1 cellular context compared by ENCODE assay signal in genomic region chr7:15561840-15562239, GRCh38.
TF ChIP-seq lines count a peak whose summit lies in the region.

AGMO (minus strand) TSS chr7:15562015.

TF ChIP-seq in endothelial cell of umbilical vein, 7 proteins besides CTCF, POLR2A, EP300 and RAD21:
- TF ChIP-seq MYC (IDR thresholded peaks at IDR 0.05; ENCODE audit: low read depth, low read length) (no peak), POLR2AphosphoS5 (IDR thresholded peaks at IDR 0.05; ENCODE audit: insufficient read depth, low read depth, low read length) (no peak), EZH2 (IDR thresholded peaks at IDR 0.05; ENCODE audit: borderline replicate concordance, low read depth, low read length, severe bottlenecking) (no peak), FOS (IDR thresholded peaks at IDR 0.05; ENCODE audit: borderline replicate concordance, insufficient read depth, low read length) (no peak), GATA2 (IDR thresholded peaks at IDR 0.05; ENCODE audit: insufficient read depth, insufficient read length, low read depth, low read length) (no peak), JUN (IDR thresholded peaks at IDR 0.05; ENCODE audit: borderline replicate concordance, insufficient read depth, insufficient read length, low read depth) (no peak), MAX (IDR thresholded peaks at IDR 0.05; ENCODE audit: insufficient read depth, insufficient read length) (no peak)
